In genomic region chr17:49993423-49994037, GRCh38 we compare ENCODE assay signal across 8 cellular contexts. TPM values are rescaled to one million over a fixed set of nuclear protein-coding genes. Genes with fewer than 3 reads are reported as not detected.
DNase-seq lines count a peak whose midpoint lies in the region; ATAC-seq and TF ChIP-seq lines count a peak whose summit lies in the region.

No MANE protein-coding gene starts in this region.

- peaks cover 22% of the 10 kb centered on the region for H3K4me1 ChIP-seq in hepatocyte (ENCODE audit: insufficient read depth)

- H4K20me1 ChIP-seq in hepatocyte (ENCODE audit: insufficient read depth, poor library complexity, severe bottlenecking) = no peaks in the 10 kb centered on the region

- no peaks in the 10 kb centered on the region for H3K9me2 ChIP-seq in hepatocyte (replicated peaks; ENCODE audit: insufficient read depth)

- TF ChIP-seq CTCF in hepatocyte (IDR thresholded peaks at IDR 0.05; ENCODE audit: poor library complexity) = no peak

- H3K9me3 Mint-ChIP-seq in activated T-helper 2 cell treated with anti-CD3 and anti-CD28 coated beads, Interferon-gamma antibody, Interleukin-2, Interleukin-4, amounts not matched to agents 10 μg/mL and 5 μg/mL and 100 μg/mL, durations not matched to agents 14 hours and 24 hours and 36 hours = no peaks in the 10 kb centered on the region

- 5% methylated on average over 37 of the region's 77 CpGs for WGBS in hepatocyte (ENCODE audit: low lambda C conversion rate, missing lambda C conversion rate)

- intact Hi-C loops in activated T-helper 2 cell treated with anti-CD3 and anti-CD28 coated beads, Interferon-gamma antibody, Interleukin-2, Interleukin-4, amounts not matched to agents 10 μg/mL and 5 μg/mL and 100 μg/mL, durations not matched to agents 14 hours and 24 hours and 36 hours (cut with micrococcal nuclease) = loop anchor here (2.0 to 10.0 kb wide), 2 partner anchors 23 to 499 kb away; partner anchors contain the start of gene NGFR

- DNase-seq in activated effector memory CD4-positive, alpha-beta T cell treated with anti-CD3 and anti-CD28 coated beads, Interleukin-2, amount 50 U/mL, for 16 hours = peak; percentile 71
- no peak for DNase-seq in activated effector memory CD4-positive, alpha-beta T cell treated with Interleukin-2 at 50 U/mL for 16 hours
- no peak for DNase-seq in activated T-helper 2 cell treated with anti-CD3 and anti-CD28 coated beads, Interferon-gamma antibody, Interleukin-2, Interleukin-4, amounts not matched to agents 10 μg/mL and 5 μg/mL and 100 μg/mL, durations not matched to agents 14 hours and 24 hours and 36 hours (ENCODE audit: low spot score)
- DNase-seq in hepatocyte (ENCODE audit: low spot score) (peak; percentile 64), skeletal muscle cell (ENCODE audit: low read depth) (no peak), NOMO-1 treated with DMSO at 0.1 percent for 48 hours (lab: John Stamatoyannopoulos, UW; ENCODE audit: unreplicated experiment) (no peak)

- peak overlapping the region; percentile 94 for H3K4me2 ChIP-seq in hepatocyte

- H3K79me2 ChIP-seq in hepatocyte = no peaks in the 10 kb centered on the region

- no peak overlapping the region for H3K27ac ChIP-seq in hepatocyte

- peaks cover 16% of the 10 kb centered on the region for H3K4me1 Mint-ChIP-seq in activated T-helper 2 cell treated with anti-CD3 and anti-CD28 coated beads, Interferon-gamma antibody, Interleukin-2, Interleukin-4, amounts not matched to agents 10 μg/mL and 5 μg/mL and 100 μg/mL, durations not matched to agents 14 hours and 24 hours and 36 hours (ENCODE audit: low read depth)

- H2AFZ ChIP-seq in hepatocyte = peak overlapping the region; percentile 66

- peak overlapping the region; percentile 54 for H3K27ac Mint-ChIP-seq in activated T-helper 2 cell treated with anti-CD3 and anti-CD28 coated beads, Interferon-gamma antibody, Interleukin-2, Interleukin-4, amounts not matched to agents 10 μg/mL and 5 μg/mL and 100 μg/mL, durations not matched to agents 14 hours and 24 hours and 36 hours

- no peaks in the 10 kb centered on the region for H3K9me3 ChIP-seq in hepatocyte (ENCODE audit: low read depth)

- ATAC-seq in GM18907 (IDR thresholded peaks at IDR 0.05; ENCODE audit: unreplicated experiment) (no peak), GM18520 (IDR thresholded peaks at IDR 0.05; ENCODE audit: unreplicated experiment) (no peak)

- H3K36me3 ChIP-seq in hepatocyte (replicated peaks; ENCODE audit: insufficient read depth, low read depth) = no peaks in the 10 kb centered on the region

- H3K36me3 Mint-ChIP-seq in activated T-helper 2 cell treated with anti-CD3 and anti-CD28 coated beads, Interferon-gamma antibody, Interleukin-2, Interleukin-4, amounts not matched to agents 10 μg/mL and 5 μg/mL and 100 μg/mL, durations not matched to agents 14 hours and 24 hours and 36 hours (ENCODE audit: low read depth) = no peaks in the 10 kb centered on the region

- H3K27me3 Mint-ChIP-seq in activated T-helper 2 cell treated with anti-CD3 and anti-CD28 coated beads, Interferon-gamma antibody, Interleukin-2, Interleukin-4, amounts not matched to agents 10 μg/mL and 5 μg/mL and 100 μg/mL, durations not matched to agents 14 hours and 24 hours and 36 hours (ENCODE audit: low read depth) = peaks cover 71% of the 10 kb centered on the region

- H3K27me3 ChIP-seq in hepatocyte = peaks cover 66% of the 10 kb centered on the region

- peak overlapping the region; percentile 76 for H3K4me3 Mint-ChIP-seq in activated T-helper 2 cell treated with anti-CD3 and anti-CD28 coated beads, Interferon-gamma antibody, Interleukin-2, Interleukin-4, amounts not matched to agents 10 μg/mL and 5 μg/mL and 100 μg/mL, durations not matched to agents 14 hours and 24 hours and 36 hours (ENCODE audit: low read depth)

- H3K4me3 ChIP-seq in hepatocyte (peak overlapping the region; percentile 32), skeletal muscle cell (ENCODE audit: low read depth, low read length) (peak overlapping the region; percentile 30)

RNA-seq across cellular contexts. Expression of gene DLX3, which starts 1.5 kb away (rescaled TPM):
- total RNA-seq in activated T-helper 2 cell treated with anti-CD3 and anti-CD28 coated beads, Interferon-gamma antibody, Interleukin-2, Interleukin-4, amounts not matched to agents 10 μg/mL and 5 μg/mL and 100 μg/mL, durations not matched to agents 14 hours and 24 hours and 36 hours = not detected in 2 replicates
- 0.37 and 0.88 TPM in 2 replicates for total RNA-seq in hepatocyte
- 0.55 and 1.1 TPM in 2 replicates for polyA plus RNA-seq in hepatocyte

RNA-seq across cellular contexts. Expression of gene DLX4, which starts 24.5 kb away (rescaled TPM):
- not detected in 2 replicates for total RNA-seq in activated T-helper 2 cell treated with anti-CD3 and anti-CD28 coated beads, Interferon-gamma antibody, Interleukin-2, Interleukin-4, amounts not matched to agents 10 μg/mL and 5 μg/mL and 100 μg/mL, durations not matched to agents 14 hours and 24 hours and 36 hours
- total RNA-seq in hepatocyte = 0.17 and 0.32 TPM in 2 replicates
- 1.4 and 3.7 TPM in 2 replicates for polyA plus RNA-seq in hepatocyte

Comparison
In these comparisons a context has a peak if more than half of its experiments do, and no peak if none do; other contexts are left out.
1. DNase-seq: peak in activated effector memory CD4-positive, alpha-beta T cell treated with anti-CD3 and anti-CD28 coated beads, Interleukin-2, amount 50 U/mL, for 16 hours (single experiment) and hepatocyte (single experiment); none in activated effector memory CD4-positive, alpha-beta T cell treated with Interleukin-2 at 50 U/mL for 16 hours (single experiment), activated T-helper 2 cell treated with anti-CD3 and anti-CD28 coated beads, Interferon-gamma antibody, Interleukin-2, Interleukin-4, amounts not matched to agents 10 μg/mL and 5 μg/mL and 100 μg/mL, durations not matched to agents 14 hours and 24 hours and 36 hours (single experiment), skeletal muscle cell (single experiment) and NOMO-1 treated with DMSO at 0.1 percent for 48 hours (single experiment).